11 cellular contexts compared by ENCODE assay signal in the genomic region with DNA sequence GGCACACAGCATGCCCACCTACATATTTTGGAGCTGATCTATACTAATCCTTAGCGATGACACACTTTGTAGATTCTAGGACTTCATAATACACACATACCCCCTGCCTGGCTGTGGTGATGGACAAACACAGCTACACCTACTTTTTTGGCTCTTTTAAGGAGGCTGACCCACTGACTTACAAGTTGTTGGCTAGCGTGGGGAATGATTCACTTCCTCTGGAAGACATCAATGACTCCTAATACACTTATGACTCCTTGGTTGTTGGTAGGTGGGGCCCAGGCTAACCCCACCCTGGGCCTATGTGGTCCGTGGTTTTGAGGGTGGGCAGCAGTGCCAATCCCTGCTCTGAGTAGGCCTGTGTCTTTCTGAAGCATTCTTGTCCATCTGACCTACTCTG.
DNase-seq lines count a peak whose midpoint lies in the region; ATAC-seq and TF ChIP-seq lines count a peak whose summit lies in the region.
"Had no signal": no experiment of that assay in that cellular context is flagged by ENCODE, and none has a peak within 500 bp of the region (broad histone marks: within the 10 kb centered on the region; RNA-seq: fewer than 3 reads in every experiment).

No MANE protein-coding gene starts in this region.

- no peaks in the 10 kb centered on the region for H3K9me3 ChIP-seq in thyroid gland

- DNase-seq in activated T-cell treated with anti-CD3 and anti-CD28 coated beads for 48 hours (ENCODE audit: low read depth) (peak; percentile 4), SW480 (ENCODE audit: low spot score) (peak; percentile 36), foreskin keratinocyte (peak in 1 of 2 donors; percentile 54), stromal cell of bone marrow (ENCODE audit: low read depth) (peak; percentile 91), thyroid gland (no peak), NCI-H146 (lab: John Stamatoyannopoulos, UW) (no peak), NCI-H345 treated with DMSO at 0.1 percent for 48 hours (lab: John Stamatoyannopoulos, UW; ENCODE audit: unreplicated experiment) (no peak)
- DNase-seq in activated T-cell treated with anti-CD3 and anti-CD28 coated beads, Interleukin-2, amount 50 U/mL, for 1 hour, result no peak
- DNase-seq: activated CD4-positive, CD25-positive, alpha-beta regulatory T cell; activated naive CD8-positive, alpha-beta T cell treated with anti-CD3 and anti-CD28 coated beads, Interleukin-2, amount 10 ng/mL, durations not matched to agents 7 days and 5 days had no signal

- TF ChIP-seq POLR2A in thyroid gland (IDR thresholded peaks at IDR 0.05), result no peak

- H3K27me3 ChIP-seq in foreskin keratinocyte (no peaks in the 10 kb centered on the region), thyroid gland (no peaks in the 10 kb centered on the region)

- intact Hi-C loops in thyroid gland (cut with DNase I), result no loop called here

- H3K27ac ChIP-seq in foreskin keratinocyte (no peak overlapping the region), thyroid gland (no peak overlapping the region)
- H3K27ac ChIP-seq: KMS-11 had no signal

- H3K4me1 ChIP-seq in foreskin keratinocyte, result no peaks in the 10 kb centered on the region
- H3K4me1 ChIP-seq in thyroid gland, result no peaks in the 10 kb centered on the region

- H3K4me3 ChIP-seq in thyroid gland (replicated peaks in 1 of 3), result no peak overlapping the region

- H3K36me3 ChIP-seq in thyroid gland, result no peaks in the 10 kb centered on the region

- peak; percentile 93 for ATAC-seq in foreskin keratinocyte

- WGBS in thyroid gland, 2 donors, result 74 to 82% methylated on average over 3 of the region's 3 CpGs

- no peak for TF ChIP-seq CTCF in foreskin keratinocyte (conservative IDR thresholded peaks at IDR 0.05)
- TF ChIP-seq CTCF in thyroid gland (IDR thresholded peaks at IDR 0.05), result no peak

Comparison
In these comparisons a context has a peak if more than half of its experiments do, and no peak if none do; other contexts are left out.
1. DNase-seq: peak in activated T-cell treated with anti-CD3 and anti-CD28 coated beads for 48 hours (single experiment), SW480 (single experiment) and stromal cell of bone marrow (single experiment); none in activated T-cell treated with anti-CD3 and anti-CD28 coated beads, Interleukin-2, amount 50 U/mL, for 1 hour (single experiment), thyroid gland (0 of 2), NCI-H146 (single experiment) and NCI-H345 treated with DMSO at 0.1 percent for 48 hours (single experiment).